ENCODE assay signal across 20 cellular contexts in genomic region chrX:53194308-53194707, GRCh38. TPM values are rescaled to one million over a fixed set of nuclear protein-coding genes. Genes with fewer than 3 reads are reported as not detected.
DNase-seq lines count a peak whose midpoint lies in the region; ATAC-seq, FAIRE-seq and TF ChIP-seq lines count a peak whose summit lies in the region.
"Had no signal": no experiment of that assay in that cellular context is flagged by ENCODE, and none has a peak within 500 bp of the region (broad histone marks: within the 10 kb centered on the region; RNA-seq: fewer than 3 reads in every experiment).

No MANE protein-coding gene starts in this region.

- no peaks in the 10 kb centered on the region for H3K9me3 ChIP-seq in HEK293 (ENCODE audit: control insufficient read depth, insufficient read depth, low read depth, low read length)
- H3K9me3 ChIP-seq in HepG2 (ENCODE audit: low read length) = no peaks in the 10 kb centered on the region
- H3K9me3 ChIP-seq: Caco-2 had no signal

- H4K20me1 ChIP-seq in HepG2 (ENCODE audit: insufficient read depth, low read length) = no peaks in the 10 kb centered on the region

- in situ Hi-C loops in HepG2 (cut with HindIII; ENCODE audit: extremely low pct_ligation_motif_present, low pct_unique_long_range_greater_than_20kb) = no loop called here

- TF ChIP-seq CTCF in HEK293 (tag by site-specific recombination; IDR thresholded peaks at IDR 0.05) (no peak), HepG2 (CRISPR knock-in tag; IDR thresholded peaks at IDR 0.05) (no peak), foreskin fibroblast (IDR thresholded peaks at IDR 0.05; ENCODE audit: low read depth, low read length) (no peak)

- no peak for FAIRE-seq in HepG2 (lab: Jason Lieb, UNC)
- FAIRE-seq: A204.1, GM12892 had no signal

- BruUV-seq in HepG2 (replicated peaks; lab: Mats Ljungman, UMichigan) = no TSS peak

- H3K27ac ChIP-seq in HEK293 (ENCODE audit: extremely low read depth, low read depth, low read length) (no peak overlapping the region), HepG2 (ENCODE audit: extremely low read length, insufficient read depth, low read length) (no peak overlapping the region)
- H3K27ac ChIP-seq: C4-2B had no signal

- WGBS in HepG2 (ENCODE audit: low lambda C conversion rate) = no CpG with 5 or more reads among the region's 16 CpGs

- TF ChIP-seq EP300 in HepG2 (IDR thresholded peaks at IDR 0.05; ENCODE audit: low read depth in 2 of 2, low read length in 2 of 2) (no peak), HepG2 (CRISPR knock-in tag; IDR thresholded peaks at IDR 0.05; ENCODE audit: borderline replicate concordance) (no peak)

- POLR2A ChIA-PET in HEK293 (lab: Yijun Ruan, JAX) = interaction anchor here (0.9 kb wide), 1 partner anchor 8 kb away, joined by 4 read pairs; no protein-coding TSS in a partner anchor
- POLR2A ChIA-PET in HepG2 (lab: Yijun Ruan, JAX) = no interaction called here

- TF ChIP-seq RAD21 in HepG2 (CRISPR knock-in tag; IDR thresholded peaks at IDR 0.05) = no peak

- no peak overlapping the region for H3K4me2 ChIP-seq in HepG2 (ENCODE audit: low read depth, low read length)

- TF ChIP-seq POLR2A in HepG2 (IDR thresholded peaks at IDR 0.05; ENCODE audit: insufficient read depth in 1 of 2, low read depth in 2 of 2, low read length in 2 of 2) = no peak

- H3K9ac ChIP-seq in HepG2 (ENCODE audit: insufficient read depth, low read depth, low read length) = no peak overlapping the region

- intact Hi-C loops in cardiac septum (cut with DNase I) = no loop called here
- intact Hi-C loops in Right ventricle myocardium superior (cut with DNase I) = no loop called here
- intact Hi-C loops in HepG2 (cut with micrococcal nuclease; ENCODE audit: unreplicated experiment) = no loop called here

- no peak overlapping the region for H2AFZ ChIP-seq in HepG2 (ENCODE audit: low read length)

- no peaks in the 10 kb centered on the region for H3K79me2 ChIP-seq in HepG2 (ENCODE audit: insufficient read depth, low read length)

- H3K4me3 ChIP-seq in HEK293 (ENCODE audit: low read depth, low read length) (no peak overlapping the region), HepG2 (replicated peaks in 1 of 3; ENCODE audit: insufficient read depth in 1 of 3, low read depth in 2 of 3, low read length in 3 of 3) (no peak overlapping the region), foreskin fibroblast (ENCODE audit: low read depth in 1 of 2, low read length in 2 of 2) (no peak overlapping the region)

- no peaks in the 10 kb centered on the region for H3K27me3 ChIP-seq in HepG2 (ENCODE audit: control insufficient read depth in 1 of 2, insufficient read depth in 2 of 2, low read length in 2 of 2)

- H3K36me3 ChIP-seq in HEK293 (ENCODE audit: control insufficient read depth in 2 of 2, insufficient read depth in 1 of 2, low read length in 2 of 2) (peaks cover 40 to 81% of the 10 kb centered on the region in 2 experiments), HepG2 (replicated peaks in 1 of 2; ENCODE audit: control insufficient read depth in 1 of 2, insufficient read depth in 2 of 2, low read length in 2 of 2) (peaks cover 13 to 48% of the 10 kb centered on the region in 2 experiments)

- CTCF ChIA-PET in HEK293 (lab: Yijun Ruan, JAX) = interaction anchor here (0.6 kb wide), 1 partner anchor 10 kb away, joined by 3 read pairs; no protein-coding TSS in a partner anchor
- CTCF ChIA-PET in HepG2 (lab: Yijun Ruan, JAX; ENCODE audit: low intra/inter-chr PET ratio, low total read pairs) = no interaction called here

- ATAC-seq in Right ventricle myocardium superior (ENCODE audit: poor library complexity) = no peak
- no peak for ATAC-seq in HepG2

- H3K4me1 ChIP-seq in HEK293 (ENCODE audit: control insufficient read depth, insufficient read depth, low read length) (no peaks in the 10 kb centered on the region), HepG2 (ENCODE audit: insufficient read depth, low read length) (no peaks in the 10 kb centered on the region)
- H3K4me1 ChIP-seq: Caco-2 had no signal

- DNase-seq in cardiac septum (ENCODE audit: low spot score) = peak; percentile 69
- no peak for DNase-seq in Right ventricle myocardium superior
- DNase-seq in HepG2 (ENCODE audit: low spot score) = no peak
- DNase-seq in activated gamma-delta T cell treated with Interleukin-2 at 50 U/mL for 16 hours = no peak
- DNase-seq in stimulated activated CD8-positive, alpha-beta memory T cell treated with anti-CD3 and anti-CD28 coated beads, Interleukin-4, amount 100 ng/mL, for 48 hours = no peak
- no peak for DNase-seq in foreskin fibroblast
- DNase-seq: ACHN; AML-193; Caco-2; CD4-positive, alpha-beta T cell; DMS153; DMS79; GDM1; GOT3; H9; KBM-7 had no signal

TF ChIP-seq in HEK293, 187 proteins besides CTCF, POLR2A, EP300 and RAD21:
- TF ChIP-seq GLI4 (tag by site-specific recombination; IDR thresholded peaks at IDR 0.05) (no peak), EGR2 (tag by site-specific recombination; IDR thresholded peaks at IDR 0.05; ENCODE audit: low read depth) (peak; percentile 32; the same call in 1 of the 2 replicates)

TF ChIP-seq in HepG2, 621 proteins besides CTCF, POLR2A, EP300 and RAD21:
- TF ChIP-seq AGO2 (optimal IDR thresholded peaks at IDR 0.05; ENCODE audit: low read depth, low read length) (peak; percentile 69), TAF15 (IDR thresholded peaks at IDR 0.05; ENCODE audit: low read depth, low read length, poor library complexity, severe bottlenecking) (no peak)

RNA-seq across cellular contexts. Expression of gene KDM5C, which starts 30.7 kb away (rescaled TPM):
- total RNA-seq in cardiac septum (57.7 TPM), Right ventricle myocardium superior (26.8 TPM), HepG2 (2016; rRNA removed; fragmentation: Illumina TruSeq; extraction: Trizol) (26.0 and 32.5 TPM in 2 replicates)
- total RNA-seq in HepG2 (2016; cell fraction: cytosol; rRNA removed; fragmentation: Illumina TruSeq; extraction: Trizol; ENCODE audit: low read depth) = 2.3 and 2.5 TPM in 2 replicates
- total RNA-seq in HepG2 (2016; cell fraction: insoluble cytoplasmic fraction; rRNA removed; fragmentation: Illumina TruSeq; extraction: Trizol) = 21.6 and 32.6 TPM in 2 replicates
- 8.3 and 11.1 TPM in 2 replicates for total RNA-seq in HepG2 (2016; cell fraction: membrane; rRNA removed; fragmentation: Illumina TruSeq; extraction: Trizol)
- 39.7 and 47.1 TPM in 2 replicates for total RNA-seq in HepG2 (2016; cell fraction: nucleus; rRNA removed; fragmentation: Illumina TruSeq; extraction: Trizol)
- polyA plus RNA-seq in HepG2 (2011; rRNA removed) = 34.0 and 46.9 TPM in 2 replicates
- 15.0 and 15.5 TPM in 2 replicates for polyA plus RNA-seq in HepG2 (2011; cell fraction: cytosol; rRNA removed)
- 139 and 160 TPM in 2 replicates for polyA plus RNA-seq in HepG2 (2011; cell fraction: nucleus; rRNA removed)
- polyA plus RNA-seq in HepG2 (2012) = 29.4 and 34.1 TPM in 2 replicates
- 1.0 and 1.1 TPM in 2 replicates for polyA plus RNA-seq in HepG2 (2016; cell fraction: cytosol; fragmentation: Illumina TruSeq; extraction: Trizol; ENCODE audit: low read depth)
- polyA plus RNA-seq in HepG2 (2016; cell fraction: insoluble cytoplasmic fraction; fragmentation: Illumina TruSeq; extraction: Trizol; ENCODE audit: low read depth) = 13.6 and 17.4 TPM in 2 replicates
- 1.6 and 2.4 TPM in 2 replicates for polyA plus RNA-seq in HepG2 (2016; cell fraction: membrane; fragmentation: Illumina TruSeq; extraction: Trizol; ENCODE audit: low read depth)
- 43.2 and 51.6 TPM in 2 replicates for polyA plus RNA-seq in HepG2 (2016; cell fraction: nucleus; fragmentation: Illumina TruSeq; extraction: Trizol; ENCODE audit: insufficient read depth, low read depth)
- polyA minus RNA-seq in HepG2 (2011; rRNA and poly(A)+ RNA removed; ENCODE audit: low replicate concordance) = 109 and 178 TPM in 2 replicates
- polyA minus RNA-seq in HepG2 (2011; cell fraction: cytosol; rRNA and poly(A)+ RNA removed) = 36.1 and 38.1 TPM in 2 replicates
- 101 and 105 TPM in 2 replicates for polyA minus RNA-seq in HepG2 (2011; cell fraction: nucleus; rRNA and poly(A)+ RNA removed)
